1 cellular context compared by ENCODE assay signal in the genomic region with DNA sequence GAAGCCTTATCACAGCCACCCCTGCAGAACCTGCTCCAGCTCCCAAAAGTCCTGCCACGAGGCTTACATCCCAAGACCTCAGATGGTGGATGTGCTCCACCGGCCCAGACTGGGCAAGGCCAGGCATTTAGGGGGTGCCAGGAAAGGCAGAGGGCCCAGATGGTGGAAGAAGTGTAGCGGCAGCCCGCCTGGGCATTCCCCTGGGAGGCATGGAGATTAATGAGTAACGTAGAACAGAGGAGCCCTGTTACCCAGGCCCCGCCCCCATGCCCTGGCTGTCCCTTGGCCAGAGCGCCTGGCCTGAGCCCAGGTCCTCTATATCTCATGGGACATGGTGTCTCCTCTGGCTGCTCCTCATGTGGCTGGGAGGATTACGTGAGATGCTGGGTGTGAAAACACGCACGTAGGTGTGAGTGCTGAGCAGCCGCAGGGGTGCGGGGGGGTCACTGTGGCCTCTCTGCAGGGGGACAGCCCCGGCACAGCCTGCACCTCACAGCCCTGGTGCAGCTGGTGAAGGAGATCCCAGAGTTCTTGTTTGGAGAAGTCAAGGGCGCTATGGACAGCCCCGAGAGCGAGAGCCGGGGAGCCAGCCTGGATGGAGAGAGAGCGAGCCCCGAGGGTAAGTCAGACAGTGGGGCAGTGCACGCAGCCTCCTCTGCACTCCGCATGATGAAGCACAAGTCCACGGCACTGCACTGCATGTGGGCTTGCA.
TF ChIP-seq lines count a peak whose summit lies in the region.

No MANE protein-coding gene starts in this region.

TF ChIP-seq in K562, 482 proteins besides CTCF, POLR2A, EP300 and RAD21 (continued from another document and continues in another):
- TF ChIP-seq, protein P1, sequence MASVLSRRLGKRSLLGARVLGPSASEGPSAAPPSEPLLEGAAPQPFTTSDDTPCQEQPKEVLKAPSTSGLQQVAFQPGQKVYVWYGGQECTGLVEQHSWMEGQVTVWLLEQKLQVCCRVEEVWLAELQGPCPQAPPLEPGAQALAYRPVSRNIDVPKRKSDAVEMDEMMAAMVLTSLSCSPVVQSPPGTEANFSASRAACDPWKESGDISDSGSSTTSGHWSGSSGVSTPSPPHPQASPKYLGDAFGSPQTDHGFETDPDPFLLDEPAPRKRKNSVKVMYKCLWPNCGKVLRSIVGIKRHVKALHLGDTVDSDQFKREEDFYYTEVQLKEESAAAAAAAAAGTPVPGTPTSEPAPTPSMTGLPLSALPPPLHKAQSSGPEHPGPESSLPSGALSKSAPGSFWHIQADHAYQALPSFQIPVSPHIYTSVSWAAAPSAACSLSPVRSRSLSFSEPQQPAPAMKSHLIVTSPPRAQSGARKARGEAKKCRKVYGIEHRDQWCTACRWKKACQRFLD (CRISPR knock-in tag; IDR thresholded peaks at IDR 0.05) = no peak
- TF ChIP-seq, protein P2, sequence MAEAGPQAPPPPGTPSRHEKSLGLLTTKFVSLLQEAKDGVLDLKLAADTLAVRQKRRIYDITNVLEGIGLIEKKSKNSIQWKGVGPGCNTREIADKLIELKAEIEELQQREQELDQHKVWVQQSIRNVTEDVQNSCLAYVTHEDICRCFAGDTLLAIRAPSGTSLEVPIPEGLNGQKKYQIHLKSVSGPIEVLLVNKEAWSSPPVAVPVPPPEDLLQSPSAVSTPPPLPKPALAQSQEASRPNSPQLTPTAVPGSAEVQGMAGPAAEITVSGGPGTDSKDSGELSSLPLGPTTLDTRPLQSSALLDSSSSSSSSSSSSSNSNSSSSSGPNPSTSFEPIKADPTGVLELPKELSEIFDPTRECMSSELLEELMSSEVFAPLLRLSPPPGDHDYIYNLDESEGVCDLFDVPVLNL (CRISPR knock-in tag; IDR thresholded peaks at IDR 0.05; ENCODE audit: low read depth) = no peak
- no peak for TF ChIP-seq TARDBP (IDR thresholded peaks at IDR 0.05)
- no peak for TF ChIP-seq POLR2H (tag; IDR thresholded peaks at IDR 0.05; ENCODE audit: low read depth)
- TF ChIP-seq, protein P3, sequence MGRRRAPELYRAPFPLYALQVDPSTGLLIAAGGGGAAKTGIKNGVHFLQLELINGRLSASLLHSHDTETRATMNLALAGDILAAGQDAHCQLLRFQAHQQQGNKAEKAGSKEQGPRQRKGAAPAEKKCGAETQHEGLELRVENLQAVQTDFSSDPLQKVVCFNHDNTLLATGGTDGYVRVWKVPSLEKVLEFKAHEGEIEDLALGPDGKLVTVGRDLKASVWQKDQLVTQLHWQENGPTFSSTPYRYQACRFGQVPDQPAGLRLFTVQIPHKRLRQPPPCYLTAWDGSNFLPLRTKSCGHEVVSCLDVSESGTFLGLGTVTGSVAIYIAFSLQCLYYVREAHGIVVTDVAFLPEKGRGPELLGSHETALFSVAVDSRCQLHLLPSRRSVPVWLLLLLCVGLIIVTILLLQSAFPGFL (CRISPR knock-in tag; IDR thresholded peaks at IDR 0.05) = no peak
- TF ChIP-seq NCOA1 (IDR thresholded peaks at IDR 0.05; ENCODE audit: low read depth) = no peak
- TF ChIP-seq SMARCE1 (IDR thresholded peaks at IDR 0.05) = no peak
- no peak for TF ChIP-seq ETV6 (IDR thresholded peaks at IDR 0.05; ENCODE audit: borderline replicate concordance in 1 of 2, low read depth in 2 of 2, low read length in 1 of 2)
- no peak for TF ChIP-seq ETV6 (CRISPR knock-in tag; IDR thresholded peaks at IDR 0.05; ENCODE audit: borderline replicate concordance)
- no peak for TF ChIP-seq SNRNP70 (optimal IDR thresholded peaks at IDR 0.05; ENCODE audit: low read depth, low read length)
- TF ChIP-seq RBM14 (IDR thresholded peaks at IDR 0.05; ENCODE audit: borderline replicate concordance, insufficient read depth, low read depth, low read length) = 0 out of 2 replicates have a peak, but pooled peaks have one; percentile 70
- no peak for TF ChIP-seq XRCC3 (IDR thresholded peaks at IDR 0.05)
- no peak for TF ChIP-seq CREBBP (IDR thresholded peaks at IDR 0.05; ENCODE audit: low read depth, low read length)
- TF ChIP-seq, protein P4, sequence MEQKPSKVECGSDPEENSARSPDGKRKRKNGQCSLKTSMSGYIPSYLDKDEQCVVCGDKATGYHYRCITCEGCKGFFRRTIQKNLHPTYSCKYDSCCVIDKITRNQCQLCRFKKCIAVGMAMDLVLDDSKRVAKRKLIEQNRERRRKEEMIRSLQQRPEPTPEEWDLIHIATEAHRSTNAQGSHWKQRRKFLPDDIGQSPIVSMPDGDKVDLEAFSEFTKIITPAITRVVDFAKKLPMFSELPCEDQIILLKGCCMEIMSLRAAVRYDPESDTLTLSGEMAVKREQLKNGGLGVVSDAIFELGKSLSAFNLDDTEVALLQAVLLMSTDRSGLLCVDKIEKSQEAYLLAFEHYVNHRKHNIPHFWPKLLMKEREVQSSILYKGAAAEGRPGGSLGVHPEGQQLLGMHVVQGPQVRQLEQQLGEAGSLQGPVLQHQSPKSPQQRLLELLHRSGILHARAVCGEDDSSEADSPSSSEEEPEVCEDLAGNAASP (IDR thresholded peaks at IDR 0.05) = no peak
- no peak for TF ChIP-seq DDX20 (tag; IDR thresholded peaks at IDR 0.05; ENCODE audit: low read depth)
- no peak for TF ChIP-seq ZC3H8 (IDR thresholded peaks at IDR 0.05)
- no peak for TF ChIP-seq ZFP36 (IDR thresholded peaks at IDR 0.05; ENCODE audit: low read depth, low read length, partially characterized antibody)
- TF ChIP-seq, protein P5, sequence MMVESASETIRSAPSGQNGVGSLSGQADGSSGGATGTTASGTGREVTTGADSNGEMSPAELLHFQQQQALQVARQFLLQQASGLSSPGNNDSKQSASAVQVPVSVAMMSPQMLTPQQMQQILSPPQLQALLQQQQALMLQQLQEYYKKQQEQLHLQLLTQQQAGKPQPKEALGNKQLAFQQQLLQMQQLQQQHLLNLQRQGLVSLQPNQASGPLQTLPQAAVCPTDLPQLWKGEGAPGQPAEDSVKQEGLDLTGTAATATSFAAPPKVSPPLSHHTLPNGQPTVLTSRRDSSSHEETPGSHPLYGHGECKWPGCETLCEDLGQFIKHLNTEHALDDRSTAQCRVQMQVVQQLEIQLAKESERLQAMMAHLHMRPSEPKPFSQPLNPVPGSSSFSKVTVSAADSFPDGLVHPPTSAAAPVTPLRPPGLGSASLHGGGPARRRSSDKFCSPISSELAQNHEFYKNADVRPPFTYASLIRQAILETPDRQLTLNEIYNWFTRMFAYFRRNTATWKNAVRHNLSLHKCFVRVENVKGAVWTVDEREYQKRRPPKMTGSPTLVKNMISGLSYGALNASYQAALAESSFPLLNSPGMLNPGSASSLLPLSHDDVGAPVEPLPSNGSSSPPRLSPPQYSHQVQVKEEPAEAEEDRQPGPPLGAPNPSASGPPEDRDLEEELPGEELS (CRISPR knock-in tag; IDR thresholded peaks at IDR 0.05; ENCODE audit: borderline replicate concordance) = no peak
- TF ChIP-seq, protein P6, sequence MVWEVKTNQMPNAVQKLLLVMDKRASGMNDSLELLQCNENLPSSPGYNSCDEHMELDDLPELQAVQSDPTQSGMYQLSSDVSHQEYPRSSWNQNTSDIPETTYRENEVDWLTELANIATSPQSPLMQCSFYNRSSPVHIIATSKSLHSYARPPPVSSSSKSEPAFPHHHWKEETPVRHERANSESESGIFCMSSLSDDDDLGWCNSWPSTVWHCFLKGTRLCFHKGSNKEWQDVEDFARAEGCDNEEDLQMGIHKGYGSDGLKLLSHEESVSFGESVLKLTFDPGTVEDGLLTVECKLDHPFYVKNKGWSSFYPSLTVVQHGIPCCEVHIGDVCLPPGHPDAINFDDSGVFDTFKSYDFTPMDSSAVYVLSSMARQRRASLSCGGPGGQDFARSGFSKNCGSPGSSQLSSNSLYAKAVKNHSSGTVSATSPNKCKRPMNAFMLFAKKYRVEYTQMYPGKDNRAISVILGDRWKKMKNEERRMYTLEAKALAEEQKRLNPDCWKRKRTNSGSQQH (CRISPR knock-in tag; IDR thresholded peaks at IDR 0.05) = no peak
- TF ChIP-seq CHD2 (IDR thresholded peaks at IDR 0.05; ENCODE audit: low read depth, low read length) = no peak
- TF ChIP-seq ZNF444 (CRISPR knock-in tag; IDR thresholded peaks at IDR 0.05) = no peak
- TF ChIP-seq, protein P7, sequence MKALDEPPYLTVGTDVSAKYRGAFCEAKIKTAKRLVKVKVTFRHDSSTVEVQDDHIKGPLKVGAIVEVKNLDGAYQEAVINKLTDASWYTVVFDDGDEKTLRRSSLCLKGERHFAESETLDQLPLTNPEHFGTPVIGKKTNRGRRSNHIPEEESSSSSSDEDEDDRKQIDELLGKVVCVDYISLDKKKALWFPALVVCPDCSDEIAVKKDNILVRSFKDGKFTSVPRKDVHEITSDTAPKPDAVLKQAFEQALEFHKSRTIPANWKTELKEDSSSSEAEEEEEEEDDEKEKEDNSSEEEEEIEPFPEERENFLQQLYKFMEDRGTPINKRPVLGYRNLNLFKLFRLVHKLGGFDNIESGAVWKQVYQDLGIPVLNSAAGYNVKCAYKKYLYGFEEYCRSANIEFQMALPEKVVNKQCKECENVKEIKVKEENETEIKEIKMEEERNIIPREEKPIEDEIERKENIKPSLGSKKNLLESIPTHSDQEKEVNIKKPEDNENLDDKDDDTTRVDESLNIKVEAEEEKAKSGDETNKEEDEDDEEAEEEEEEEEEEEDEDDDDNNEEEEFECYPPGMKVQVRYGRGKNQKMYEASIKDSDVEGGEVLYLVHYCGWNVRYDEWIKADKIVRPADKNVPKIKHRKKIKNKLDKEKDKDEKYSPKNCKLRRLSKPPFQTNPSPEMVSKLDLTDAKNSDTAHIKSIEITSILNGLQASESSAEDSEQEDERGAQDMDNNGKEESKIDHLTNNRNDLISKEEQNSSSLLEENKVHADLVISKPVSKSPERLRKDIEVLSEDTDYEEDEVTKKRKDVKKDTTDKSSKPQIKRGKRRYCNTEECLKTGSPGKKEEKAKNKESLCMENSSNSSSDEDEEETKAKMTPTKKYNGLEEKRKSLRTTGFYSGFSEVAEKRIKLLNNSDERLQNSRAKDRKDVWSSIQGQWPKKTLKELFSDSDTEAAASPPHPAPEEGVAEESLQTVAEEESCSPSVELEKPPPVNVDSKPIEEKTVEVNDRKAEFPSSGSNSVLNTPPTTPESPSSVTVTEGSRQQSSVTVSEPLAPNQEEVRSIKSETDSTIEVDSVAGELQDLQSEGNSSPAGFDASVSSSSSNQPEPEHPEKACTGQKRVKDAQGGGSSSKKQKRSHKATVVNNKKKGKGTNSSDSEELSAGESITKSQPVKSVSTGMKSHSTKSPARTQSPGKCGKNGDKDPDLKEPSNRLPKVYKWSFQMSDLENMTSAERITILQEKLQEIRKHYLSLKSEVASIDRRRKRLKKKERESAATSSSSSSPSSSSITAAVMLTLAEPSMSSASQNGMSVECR (CRISPR knock-in tag; IDR thresholded peaks at IDR 0.05) = 0 out of 2 replicates have a peak, but pooled peaks have one; percentile 9
- no peak for TF ChIP-seq L3MBTL2 (IDR thresholded peaks at IDR 0.05)
- TF ChIP-seq GATAD2B (IDR thresholded peaks at IDR 0.05; ENCODE audit: borderline replicate concordance) = no peak
- no peak for TF ChIP-seq NR2C2 (CRISPR knock-in tag; IDR thresholded peaks at IDR 0.05)
- TF ChIP-seq NR2C2 (tag; IDR thresholded peaks at IDR 0.05) = no peak
- TF ChIP-seq, protein P8, sequence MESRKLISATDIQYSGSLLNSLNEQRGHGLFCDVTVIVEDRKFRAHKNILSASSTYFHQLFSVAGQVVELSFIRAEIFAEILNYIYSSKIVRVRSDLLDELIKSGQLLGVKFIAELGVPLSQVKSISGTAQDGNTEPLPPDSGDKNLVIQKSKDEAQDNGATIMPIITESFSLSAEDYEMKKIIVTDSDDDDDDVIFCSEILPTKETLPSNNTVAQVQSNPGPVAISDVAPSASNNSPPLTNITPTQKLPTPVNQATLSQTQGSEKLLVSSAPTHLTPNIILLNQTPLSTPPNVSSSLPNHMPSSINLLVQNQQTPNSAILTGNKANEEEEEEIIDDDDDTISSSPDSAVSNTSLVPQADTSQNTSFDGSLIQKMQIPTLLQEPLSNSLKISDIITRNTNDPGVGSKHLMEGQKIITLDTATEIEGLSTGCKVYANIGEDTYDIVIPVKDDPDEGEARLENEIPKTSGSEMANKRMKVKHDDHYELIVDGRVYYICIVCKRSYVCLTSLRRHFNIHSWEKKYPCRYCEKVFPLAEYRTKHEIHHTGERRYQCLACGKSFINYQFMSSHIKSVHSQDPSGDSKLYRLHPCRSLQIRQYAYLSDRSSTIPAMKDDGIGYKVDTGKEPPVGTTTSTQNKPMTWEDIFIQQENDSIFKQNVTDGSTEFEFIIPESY (CRISPR knock-in tag; IDR thresholded peaks at IDR 0.05) = peak; percentile 56
- TF ChIP-seq NFE2L1 (tag; IDR thresholded peaks at IDR 0.05; ENCODE audit: borderline replicate concordance, low read depth) = no peak
- TF ChIP-seq FOXA3 (CRISPR knock-in tag; conservative IDR thresholded peaks at IDR 0.05 in 1 of 2, IDR thresholded peaks at IDR 0.05 in 1 of 2) = peak in 1 of 2 experiments; percentile 27; a peak in 1 of 4 replicates
- no peak for TF ChIP-seq RBBP5 (IDR thresholded peaks at IDR 0.05; ENCODE audit: borderline replicate concordance, insufficient read depth, low read length, poor library complexity, severe bottlenecking)
- TF ChIP-seq, protein P9, sequence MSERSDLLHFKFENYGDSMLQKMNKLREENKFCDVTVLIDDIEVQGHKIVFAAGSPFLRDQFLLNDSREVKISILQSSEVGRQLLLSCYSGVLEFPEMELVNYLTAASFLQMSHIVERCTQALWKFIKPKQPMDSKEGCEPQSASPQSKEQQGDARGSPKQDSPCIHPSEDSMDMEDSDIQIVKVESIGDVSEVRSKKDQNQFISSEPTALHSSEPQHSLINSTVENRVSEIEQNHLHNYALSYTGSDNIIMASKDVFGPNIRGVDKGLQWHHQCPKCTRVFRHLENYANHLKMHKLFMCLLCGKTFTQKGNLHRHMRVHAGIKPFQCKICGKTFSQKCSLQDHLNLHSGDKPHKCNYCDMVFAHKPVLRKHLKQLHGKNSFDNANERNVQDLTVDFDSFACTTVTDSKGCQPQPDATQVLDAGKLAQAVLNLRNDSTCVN (CRISPR knock-in tag; IDR thresholded peaks at IDR 0.05) = no peak
- TF ChIP-seq, protein P10, sequence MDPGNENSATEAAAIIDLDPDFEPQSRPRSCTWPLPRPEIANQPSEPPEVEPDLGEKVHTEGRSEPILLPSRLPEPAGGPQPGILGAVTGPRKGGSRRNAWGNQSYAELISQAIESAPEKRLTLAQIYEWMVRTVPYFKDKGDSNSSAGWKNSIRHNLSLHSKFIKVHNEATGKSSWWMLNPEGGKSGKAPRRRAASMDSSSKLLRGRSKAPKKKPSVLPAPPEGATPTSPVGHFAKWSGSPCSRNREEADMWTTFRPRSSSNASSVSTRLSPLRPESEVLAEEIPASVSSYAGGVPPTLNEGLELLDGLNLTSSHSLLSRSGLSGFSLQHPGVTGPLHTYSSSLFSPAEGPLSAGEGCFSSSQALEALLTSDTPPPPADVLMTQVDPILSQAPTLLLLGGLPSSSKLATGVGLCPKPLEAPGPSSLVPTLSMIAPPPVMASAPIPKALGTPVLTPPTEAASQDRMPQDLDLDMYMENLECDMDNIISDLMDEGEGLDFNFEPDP (CRISPR knock-in tag; IDR thresholded peaks at IDR 0.05) = no peak
- TF ChIP-seq NELFE (IDR thresholded peaks at IDR 0.05; ENCODE audit: insufficient read depth, insufficient read length) = no peak
